ENCODE assay signal across 7 cellular contexts in genomic region chrX:107630031-107630689, GRCh38. TPM values are rescaled to one million over a fixed set of nuclear protein-coding genes. Genes with fewer than 3 reads are reported as not detected.
DNase-seq lines count a peak whose midpoint lies in the region; ATAC-seq, FAIRE-seq and TF ChIP-seq lines count a peak whose summit lies in the region.

No MANE protein-coding gene starts in this region.

- H3K4me3 Mint-ChIP-seq in Caco-2 (ENCODE audit: unreplicated experiment) (peak overlapping the region; percentile 79), IgD-negative memory B cell (peak overlapping the region; percentile 56 to 97 (median 93))
- peak overlapping the region; percentile 87 to 97 (median 94) for H3K4me3 Mint-ChIP-seq in naive thymus-derived CD8-positive, alpha-beta T cell

- SMC1A ChIA-PET in GM12878 (lab: Charles Lee; ENCODE audit: uncharacterized antibody, unreplicated experiment): interaction anchor here (0.9 to 5.2 kb wide), 7 partner anchors 10 to 146 kb away, joined by 3 to 22 read pairs (median 3); no protein-coding TSS in a partner anchor

- H3K9ac ChIP-seq in GM12878 (ENCODE audit: control insufficient read depth, insufficient read depth, low read length): peak overlapping the region; percentile 68

- no peak for TF ChIP-seq POLR2A in GM12878 (IDR thresholded peaks at IDR 0.05; ENCODE audit: low read depth, low read length)

- intact Hi-C loops in Caco-2 (cut with micrococcal nuclease; ENCODE audit: unreplicated experiment): no loop called here
- intact Hi-C loops in GM12878 (cut with micrococcal nuclease; ENCODE audit: unreplicated experiment): no loop called here

- H3K4me1 Mint-ChIP-seq in Caco-2 (ENCODE audit: low read depth, unreplicated experiment) (peaks cover 8% of the 10 kb centered on the region), IgD-negative memory B cell (peaks cover 8 to 23% (median 14%) of the 10 kb centered on the region in 3 donors)
- H3K4me1 Mint-ChIP-seq in naive thymus-derived CD8-positive, alpha-beta T cell: peaks cover 6 to 41% (median 31%) of the 10 kb centered on the region in 4 donors

- H3K4me3 ChIP-seq in Caco-2 (ENCODE audit: low read depth, low read length) (no peak overlapping the region), GM12878 (peak overlapping the region; percentile 74)

- no peak for FAIRE-seq in GM12878 (lab: Jason Lieb, UNC)

- no peak overlapping the region for H3K27ac ChIP-seq in GM12878 (ENCODE audit: control insufficient read depth, insufficient read depth)

- H3K9me3 Mint-ChIP-seq in Caco-2 (ENCODE audit: unreplicated experiment): no peaks in the 10 kb centered on the region
- no peaks in the 10 kb centered on the region for H3K9me3 Mint-ChIP-seq in IgD-negative memory B cell
- H3K9me3 Mint-ChIP-seq in naive thymus-derived CD8-positive, alpha-beta T cell: no peaks in the 10 kb centered on the region

- H3K27me3 ChIP-seq in Caco-2 (replicated peaks; ENCODE audit: control insufficient read depth, insufficient read depth, low read length) (no peaks in the 10 kb centered on the region), GM12878 (replicated peaks in 1 of 2; ENCODE audit: control insufficient read depth in 2 of 2, insufficient read depth in 2 of 2, low read length in 1 of 2) (no peaks in the 10 kb centered on the region)

- ATAC-seq in GM12878: no peak
- no peak for ATAC-seq in naive thymus-derived CD8-positive, alpha-beta T cell

- no peaks in the 10 kb centered on the region for H3K36me3 Mint-ChIP-seq in Caco-2 (ENCODE audit: insufficient read depth, unreplicated experiment)
- H3K36me3 Mint-ChIP-seq in IgD-negative memory B cell: no peaks in the 10 kb centered on the region
- H3K36me3 Mint-ChIP-seq in naive thymus-derived CD8-positive, alpha-beta T cell: peaks cover 0 to 5% (median 0%) of the 10 kb centered on the region in 3 donors

- H3K9me3 ChIP-seq in Caco-2 (no peaks in the 10 kb centered on the region), GM12878 (replicated peaks; ENCODE audit: control insufficient read depth, insufficient read depth, low read length) (no peaks in the 10 kb centered on the region)

- in situ Hi-C loops in GM12878 (cut with MboI): no loop called here

- H3K4me2 ChIP-seq in GM12878 (ENCODE audit: control insufficient read depth, insufficient read depth): peak overlapping the region; percentile 5

- no peak overlapping the region for H2AFZ ChIP-seq in GM12878 (ENCODE audit: control insufficient read depth, low read depth, low read length)

- POLR2A ChIA-PET in Caco-2 (lab: Charles Lee) (no interaction called here), GM12878 (lab: Charles Lee) (no interaction called here)
- POLR2A ChIA-PET in naive thymus-derived CD8-positive, alpha-beta T cell (lab: Charles Lee): no interaction called here

- BruUV-seq in Caco-2 (replicated peaks; lab: Mats Ljungman, UMichigan) (no TSS peak), GM12878 (replicated peaks; lab: Mats Ljungman, UMichigan) (no TSS peak)

- H3K27me3 Mint-ChIP-seq in Caco-2 (ENCODE audit: insufficient read depth, unreplicated experiment) (peaks cover 3% of the 10 kb centered on the region), IgD-negative memory B cell (no peaks in the 10 kb centered on the region)
- H3K27me3 Mint-ChIP-seq in naive thymus-derived CD8-positive, alpha-beta T cell: no peaks in the 10 kb centered on the region

- CTCF ChIA-PET in Caco-2 (lab: Charles Lee) (interaction anchor here (1.1 kb wide), 1 partner anchor 43 kb away, joined by 4 read pairs; no protein-coding TSS in a partner anchor), GM12878 (lab: Yijun Ruan, JAX) (interaction anchor here (0.7 to 6.1 kb wide), 7 partner anchors 12 to 94 kb away, joined by 3 to 50 read pairs (median 4); no protein-coding TSS in a partner anchor)

- DNase-seq in Caco-2 (no peak), GM12878 (ENCODE audit: low read depth, low spot score) (no peak), NOMO-1 treated with DMSO at 0.1 percent for 48 hours (lab: John Stamatoyannopoulos, UW; ENCODE audit: unreplicated experiment) (no peak), iPS-NIHi7 (ENCODE audit: extremely low spot score) (no peak)
- DNase-seq in naive thymus-derived CD8-positive, alpha-beta T cell: no peak
- DNase-seq in stimulated activated CD4-positive, alpha-beta T cell treated with anti-CD3 and anti-CD28 coated beads, Interleukin-12 subunit alpha, Interleukin-12 subunit beta, amount 100 ng/mL, for 4 hours: no peak

- WGBS in GM12878 (ENCODE audit: insufficient coverage, insufficient replicate concordance, low lambda C conversion rate, missing lambda C conversion rate): 1% methylated on average over 3 of the region's 3 CpGs

- H3K4me1 ChIP-seq in Caco-2: no peaks in the 10 kb centered on the region
- no peaks in the 10 kb centered on the region for H3K4me1 ChIP-seq in GM12878 (ENCODE audit: control insufficient read depth, insufficient read depth, low read length)

- H3K36me3 ChIP-seq in Caco-2 (ENCODE audit: control insufficient read depth, insufficient read depth, low read length) (no peaks in the 10 kb centered on the region), GM12878 (ENCODE audit: control insufficient read depth in 2 of 2, insufficient read depth in 2 of 2, low read length in 1 of 2) (no peaks in the 10 kb centered on the region)

- H3K27ac Mint-ChIP-seq in Caco-2 (ENCODE audit: unreplicated experiment) (no peak overlapping the region), IgD-negative memory B cell (no peak overlapping the region)
- H3K27ac Mint-ChIP-seq in naive thymus-derived CD8-positive, alpha-beta T cell: peak overlapping the region in 4 of 10 donors; percentile 21 to 89 (median 58)

- no peak for TF ChIP-seq EP300 in GM12878 (IDR thresholded peaks at IDR 0.05; ENCODE audit: borderline replicate concordance in 1 of 2, control insufficient read depth in 1 of 2, low read depth in 2 of 2, low read length in 2 of 2)

- peaks cover 32% of the 10 kb centered on the region for H3K79me2 ChIP-seq in GM12878 (ENCODE audit: control insufficient read depth, insufficient read depth, low read length)

- TF ChIP-seq CTCF in Caco-2 (IDR thresholded peaks at IDR 0.05; ENCODE audit: insufficient read depth in 1 of 2, low read depth in 1 of 2, low read length in 1 of 2, severe bottlenecking in 1 of 2, unreplicated experiment in 1 of 2) (no peak), GM12878 (IDR thresholded peaks at IDR 0.05 in 2 of 3, conservative IDR thresholded peaks at IDR 0.05 in 1 of 3; ENCODE audit: control insufficient read depth in 2 of 3, extremely low read depth in 1 of 3, insufficient read depth in 1 of 3, low read depth in 3 of 3, low read length in 3 of 3) (no peak)

- no peaks in the 10 kb centered on the region for H4K20me1 ChIP-seq in GM12878 (ENCODE audit: control insufficient read depth, insufficient read depth)

- RAD21 ChIA-PET in GM12878 (lab: Charles Lee; ENCODE audit: unreplicated experiment): interaction anchor here (0.7 to 2.3 kb wide), 3 partner anchors 43 to 245 kb away, joined by 3 to 8 read pairs (median 6); partner anchors contain the start of gene TSC22D3

- TF ChIP-seq RAD21 in GM12878 (IDR thresholded peaks at IDR 0.05; ENCODE audit: insufficient read depth, low read depth, low read length): no peak

TF ChIP-seq in GM12878, 131 proteins besides CTCF, POLR2A, EP300 and RAD21 (continues in another document):
- TF ChIP-seq WRNIP1 (IDR thresholded peaks at IDR 0.05; ENCODE audit: borderline replicate concordance, low read depth, low read length) (no peak), REST (IDR thresholded peaks at IDR 0.05; ENCODE audit: low read depth, low read length) (no peak), SIX5 (IDR thresholded peaks at IDR 0.05; ENCODE audit: low read depth, low read length, severe bottlenecking) (no peak)

RNA-seq across cellular contexts. Expression of gene PRPS1, which starts 1.9 kb away (rescaled TPM):
- total RNA-seq in Caco-2 (2022) (30.0 and 34.3 TPM in 2 replicates), GM12878 (2014; rRNA removed) (26.5 and 28.1 TPM in 2 replicates), GM12878 (2014; rRNA removed; fragmentation: Illumina TruSeq; extraction: Trizol) (44.6 and 44.8 TPM in 2 replicates), GM12878 (2021) (57.3 and 65.8 TPM in 2 replicates)
- polyA plus RNA-seq in IgD-negative memory B cell (45.6 TPM), GM12878 (2011; rRNA removed) (86.5 and 105 TPM in 2 replicates), GM12878 (2014; fragmentation: Illumina TruSeq; extraction: Trizol) (71.2 and 77.5 TPM in 2 replicates), GM12878 (2014; fragmentation: Nextera tagmentation; extraction: Ambion mirVana) (10 to 100 TPM; 31.2 to 31.5 TPM), GM12878 (2014; rRNA removed) (54.5 and 64.8 TPM in 2 replicates), GM12878 (2016; fragmentation: Nextera tagmentation; extraction: Ambion mirVana) (10 to 100 TPM; 76.1 to 77.0 TPM)
- total RNA-seq in GM12878 (2013; cell fraction: nucleolus; rRNA removed): 11.5 and 12.7 TPM in 2 replicates
- polyA plus RNA-seq in GM12878 (2011; ENCODE audit: low read depth): 40.2 TPM
- polyA plus RNA-seq in GM12878 (2011; cell fraction: cytosol; rRNA removed): 54.5 and 55.8 TPM in 2 replicates
- 22.0 and 28.3 TPM in 2 replicates for polyA plus RNA-seq in GM12878 (2011; cell fraction: nucleus; rRNA removed)
- 35.3 and 36.1 TPM in 2 replicates for polyA plus RNA-seq in GM12878 (2012)
- 49.0 and 87.7 TPM in 2 replicates for polyA minus RNA-seq in GM12878 (2011; rRNA and poly(A)+ RNA removed)
- 17.2 and 22.5 TPM in 2 replicates for polyA minus RNA-seq in GM12878 (2011; cell fraction: cytosol; rRNA and poly(A)+ RNA removed)
- 6.4 and 10.3 TPM in 2 replicates for polyA minus RNA-seq in GM12878 (2011; cell fraction: nucleus; rRNA and poly(A)+ RNA removed)
- total RNA-seq in naive thymus-derived CD8-positive, alpha-beta T cell: 10 to 100 TPM; 62.4 to 66.3 TPM
- 10 to 100 TPM; 53.8 to 61.6 (median 56.7) TPM for polyA plus RNA-seq in naive thymus-derived CD8-positive, alpha-beta T cell
